1 cellular context compared by ENCODE assay signal in the genomic region with DNA sequence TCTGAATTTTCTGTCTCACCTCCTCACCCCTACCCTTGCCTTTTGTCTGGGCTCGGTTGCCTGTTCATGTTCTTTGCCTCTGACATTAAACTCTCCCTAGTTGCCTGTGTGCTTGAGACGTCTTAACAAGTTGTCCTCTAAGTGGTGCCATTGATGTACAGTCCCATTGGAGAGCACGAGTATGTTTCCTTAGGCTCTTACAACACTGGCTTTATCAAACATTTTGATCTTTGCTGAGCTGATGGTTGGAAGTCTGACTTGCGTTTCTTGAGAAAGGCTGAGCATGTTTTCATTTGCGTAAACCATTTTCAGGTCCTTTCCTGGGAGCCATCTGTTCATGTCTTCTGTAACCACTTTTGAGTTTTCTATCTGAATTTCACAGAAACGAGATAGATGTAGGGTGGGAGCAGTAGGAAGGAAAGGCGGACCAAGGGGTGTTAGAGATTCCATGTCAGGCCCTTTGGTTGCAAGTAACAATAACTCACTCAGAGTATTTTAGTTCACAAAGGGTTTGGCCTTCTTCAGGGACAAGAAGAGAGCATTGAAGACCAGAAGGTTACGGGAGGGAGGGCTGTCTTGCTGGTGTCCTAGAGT.
TF ChIP-seq lines count a peak whose summit lies in the region.

No MANE protein-coding gene starts in this region.

TF ChIP-seq in K562, 482 proteins besides CTCF, POLR2A, EP300 and RAD21 (continued from another document and continues in another):
- TF ChIP-seq, protein P1, sequence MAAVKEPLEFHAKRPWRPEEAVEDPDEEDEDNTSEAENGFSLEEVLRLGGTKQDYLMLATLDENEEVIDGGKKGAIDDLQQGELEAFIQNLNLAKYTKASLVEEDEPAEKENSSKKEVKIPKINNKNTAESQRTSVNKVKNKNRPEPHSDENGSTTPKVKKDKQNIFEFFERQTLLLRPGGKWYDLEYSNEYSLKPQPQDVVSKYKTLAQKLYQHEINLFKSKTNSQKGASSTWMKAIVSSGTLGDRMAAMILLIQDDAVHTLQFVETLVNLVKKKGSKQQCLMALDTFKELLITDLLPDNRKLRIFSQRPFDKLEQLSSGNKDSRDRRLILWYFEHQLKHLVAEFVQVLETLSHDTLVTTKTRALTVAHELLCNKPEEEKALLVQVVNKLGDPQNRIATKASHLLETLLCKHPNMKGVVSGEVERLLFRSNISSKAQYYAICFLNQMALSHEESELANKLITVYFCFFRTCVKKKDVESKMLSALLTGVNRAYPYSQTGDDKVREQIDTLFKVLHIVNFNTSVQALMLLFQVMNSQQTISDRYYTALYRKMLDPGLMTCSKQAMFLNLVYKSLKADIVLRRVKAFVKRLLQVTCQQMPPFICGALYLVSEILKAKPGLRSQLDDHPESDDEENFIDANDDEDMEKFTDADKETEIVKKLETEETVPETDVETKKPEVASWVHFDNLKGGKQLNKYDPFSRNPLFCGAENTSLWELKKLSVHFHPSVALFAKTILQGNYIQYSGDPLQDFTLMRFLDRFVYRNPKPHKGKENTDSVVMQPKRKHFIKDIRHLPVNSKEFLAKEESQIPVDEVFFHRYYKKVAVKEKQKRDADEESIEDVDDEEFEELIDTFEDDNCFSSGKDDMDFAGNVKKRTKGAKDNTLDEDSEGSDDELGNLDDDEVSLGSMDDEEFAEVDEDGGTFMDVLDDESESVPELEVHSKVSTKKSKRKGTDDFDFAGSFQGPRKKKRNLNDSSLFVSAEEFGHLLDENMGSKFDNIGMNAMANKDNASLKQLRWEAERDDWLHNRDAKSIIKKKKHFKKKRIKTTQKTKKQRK (IDR thresholded peaks at IDR 0.05; ENCODE audit: borderline replicate concordance, low read depth, low read length): no peak
- TF ChIP-seq FOXJ2 (tag; IDR thresholded peaks at IDR 0.05): no peak
- no peak for TF ChIP-seq ERF (CRISPR knock-in tag; IDR thresholded peaks at IDR 0.05)
- peak; percentile 89 for TF ChIP-seq CEBPB (tag; IDR thresholded peaks at IDR 0.05)
- TF ChIP-seq CBFA2T2 (conservative IDR thresholded peaks at IDR 0.05): no peak
- 0 out of 2 replicates have a peak, but pooled peaks have one; percentile 22 for TF ChIP-seq ATF7 (IDR thresholded peaks at IDR 0.05)
- TF ChIP-seq HIVEP1 (CRISPR knock-in tag; IDR thresholded peaks at IDR 0.05): no peak
- TF ChIP-seq SAFB (IDR thresholded peaks at IDR 0.05; ENCODE audit: borderline replicate concordance, low read depth, low read length): no peak
- no peak for TF ChIP-seq ZNF76 (CRISPR knock-in tag; IDR thresholded peaks at IDR 0.05; ENCODE audit: borderline replicate concordance)
- no peak for TF ChIP-seq GABPB1 (CRISPR knock-in tag; IDR thresholded peaks at IDR 0.05)
- no peak for TF ChIP-seq HNRNPL (IDR thresholded peaks at IDR 0.05; ENCODE audit: low read depth, low read length)
- no peak for TF ChIP-seq NCOA1 (IDR thresholded peaks at IDR 0.05; ENCODE audit: low read depth)
- TF ChIP-seq ZFPM2 (CRISPR knock-in tag; IDR thresholded peaks at IDR 0.05): no peak
- TF ChIP-seq, protein P2, sequence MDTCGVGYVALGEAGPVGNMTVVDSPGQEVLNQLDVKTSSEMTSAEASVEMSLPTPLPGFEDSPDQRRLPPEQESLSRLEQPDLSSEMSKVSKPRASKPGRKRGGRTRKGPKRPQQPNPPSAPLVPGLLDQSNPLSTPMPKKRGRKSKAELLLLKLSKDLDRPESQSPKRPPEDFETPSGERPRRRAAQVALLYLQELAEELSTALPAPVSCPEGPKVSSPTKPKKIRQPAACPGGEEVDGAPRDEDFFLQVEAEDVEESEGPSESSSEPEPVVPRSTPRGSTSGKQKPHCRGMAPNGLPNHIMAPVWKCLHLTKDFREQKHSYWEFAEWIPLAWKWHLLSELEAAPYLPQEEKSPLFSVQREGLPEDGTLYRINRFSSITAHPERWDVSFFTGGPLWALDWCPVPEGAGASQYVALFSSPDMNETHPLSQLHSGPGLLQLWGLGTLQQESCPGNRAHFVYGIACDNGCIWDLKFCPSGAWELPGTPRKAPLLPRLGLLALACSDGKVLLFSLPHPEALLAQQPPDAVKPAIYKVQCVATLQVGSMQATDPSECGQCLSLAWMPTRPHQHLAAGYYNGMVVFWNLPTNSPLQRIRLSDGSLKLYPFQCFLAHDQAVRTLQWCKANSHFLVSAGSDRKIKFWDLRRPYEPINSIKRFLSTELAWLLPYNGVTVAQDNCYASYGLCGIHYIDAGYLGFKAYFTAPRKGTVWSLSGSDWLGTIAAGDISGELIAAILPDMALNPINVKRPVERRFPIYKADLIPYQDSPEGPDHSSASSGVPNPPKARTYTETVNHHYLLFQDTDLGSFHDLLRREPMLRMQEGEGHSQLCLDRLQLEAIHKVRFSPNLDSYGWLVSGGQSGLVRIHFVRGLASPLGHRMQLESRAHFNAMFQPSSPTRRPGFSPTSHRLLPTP (IDR thresholded peaks at IDR 0.05; ENCODE audit: borderline replicate concordance, extremely low read depth, insufficient read length): no peak
- TF ChIP-seq SRSF9 (IDR thresholded peaks at IDR 0.05; ENCODE audit: borderline replicate concordance, low read depth, low read length): no peak
- peak; percentile 38; the same call in 1 of the 2 replicates for TF ChIP-seq MAFF (IDR thresholded peaks at IDR 0.05; ENCODE audit: low read length)
- peak; percentile 71; the same call in 1 of the 2 replicates for TF ChIP-seq EHMT2 (IDR thresholded peaks at IDR 0.05)
- no peak for TF ChIP-seq ZNF780A (CRISPR knock-in tag; IDR thresholded peaks at IDR 0.05)
- TF ChIP-seq TCF3 (CRISPR knock-in tag; IDR thresholded peaks at IDR 0.05): no peak
- TF ChIP-seq NFYB (IDR thresholded peaks at IDR 0.05; ENCODE audit: extremely low read depth, insufficient read length): no peak
- no peak for TF ChIP-seq TEAD1 (CRISPR knock-in tag; IDR thresholded peaks at IDR 0.05)
- TF ChIP-seq ZNF699 (CRISPR knock-in tag; IDR thresholded peaks at IDR 0.05; ENCODE audit: insufficient replicate concordance): no peak
- TF ChIP-seq ZSCAN29 (IDR thresholded peaks at IDR 0.05): no peak
- TF ChIP-seq, protein P3, sequence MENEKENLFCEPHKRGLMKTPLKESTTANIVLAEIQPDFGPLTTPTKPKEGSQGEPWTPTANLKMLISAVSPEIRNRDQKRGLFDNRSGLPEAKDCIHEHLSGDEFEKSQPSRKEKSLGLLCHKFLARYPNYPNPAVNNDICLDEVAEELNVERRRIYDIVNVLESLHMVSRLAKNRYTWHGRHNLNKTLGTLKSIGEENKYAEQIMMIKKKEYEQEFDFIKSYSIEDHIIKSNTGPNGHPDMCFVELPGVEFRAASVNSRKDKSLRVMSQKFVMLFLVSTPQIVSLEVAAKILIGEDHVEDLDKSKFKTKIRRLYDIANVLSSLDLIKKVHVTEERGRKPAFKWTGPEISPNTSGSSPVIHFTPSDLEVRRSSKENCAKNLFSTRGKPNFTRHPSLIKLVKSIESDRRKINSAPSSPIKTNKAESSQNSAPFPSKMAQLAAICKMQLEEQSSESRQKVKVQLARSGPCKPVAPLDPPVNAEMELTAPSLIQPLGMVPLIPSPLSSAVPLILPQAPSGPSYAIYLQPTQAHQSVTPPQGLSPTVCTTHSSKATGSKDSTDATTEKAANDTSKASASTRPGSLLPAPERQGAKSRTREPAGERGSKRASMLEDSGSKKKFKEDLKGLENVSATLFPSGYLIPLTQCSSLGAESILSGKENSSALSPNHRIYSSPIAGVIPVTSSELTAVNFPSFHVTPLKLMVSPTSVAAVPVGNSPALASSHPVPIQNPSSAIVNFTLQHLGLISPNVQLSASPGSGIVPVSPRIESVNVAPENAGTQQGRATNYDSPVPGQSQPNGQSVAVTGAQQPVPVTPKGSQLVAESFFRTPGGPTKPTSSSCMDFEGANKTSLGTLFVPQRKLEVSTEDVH (IDR thresholded peaks at IDR 0.05; ENCODE audit: low read depth, partially characterized antibody): no peak
- TF ChIP-seq ZNF408 (CRISPR knock-in tag; IDR thresholded peaks at IDR 0.05; ENCODE audit: low read depth): no peak
- TF ChIP-seq JUND (IDR thresholded peaks at IDR 0.05; ENCODE audit: borderline replicate concordance, low read depth, low read length): 0 out of 2 replicates have a peak, but pooled peaks have one; percentile 15
- peak; percentile 54; the same call in 2 of the 3 replicates for TF ChIP-seq JUND (tag; IDR thresholded peaks at IDR 0.05; ENCODE audit: borderline replicate concordance, low read depth, low read length)
- TF ChIP-seq, protein P4, sequence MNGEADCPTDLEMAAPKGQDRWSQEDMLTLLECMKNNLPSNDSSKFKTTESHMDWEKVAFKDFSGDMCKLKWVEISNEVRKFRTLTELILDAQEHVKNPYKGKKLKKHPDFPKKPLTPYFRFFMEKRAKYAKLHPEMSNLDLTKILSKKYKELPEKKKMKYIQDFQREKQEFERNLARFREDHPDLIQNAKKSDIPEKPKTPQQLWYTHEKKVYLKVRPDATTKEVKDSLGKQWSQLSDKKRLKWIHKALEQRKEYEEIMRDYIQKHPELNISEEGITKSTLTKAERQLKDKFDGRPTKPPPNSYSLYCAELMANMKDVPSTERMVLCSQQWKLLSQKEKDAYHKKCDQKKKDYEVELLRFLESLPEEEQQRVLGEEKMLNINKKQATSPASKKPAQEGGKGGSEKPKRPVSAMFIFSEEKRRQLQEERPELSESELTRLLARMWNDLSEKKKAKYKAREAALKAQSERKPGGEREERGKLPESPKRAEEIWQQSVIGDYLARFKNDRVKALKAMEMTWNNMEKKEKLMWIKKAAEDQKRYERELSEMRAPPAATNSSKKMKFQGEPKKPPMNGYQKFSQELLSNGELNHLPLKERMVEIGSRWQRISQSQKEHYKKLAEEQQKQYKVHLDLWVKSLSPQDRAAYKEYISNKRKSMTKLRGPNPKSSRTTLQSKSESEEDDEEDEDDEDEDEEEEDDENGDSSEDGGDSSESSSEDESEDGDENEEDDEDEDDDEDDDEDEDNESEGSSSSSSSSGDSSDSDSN (IDR thresholded peaks at IDR 0.05; ENCODE audit: borderline replicate concordance in 1 of 2, low read depth in 2 of 2, low read length in 2 of 2): peak in 1 of 2 experiments; percentile 52; a peak in 1 of 4 replicates
- TF ChIP-seq, protein P5, sequence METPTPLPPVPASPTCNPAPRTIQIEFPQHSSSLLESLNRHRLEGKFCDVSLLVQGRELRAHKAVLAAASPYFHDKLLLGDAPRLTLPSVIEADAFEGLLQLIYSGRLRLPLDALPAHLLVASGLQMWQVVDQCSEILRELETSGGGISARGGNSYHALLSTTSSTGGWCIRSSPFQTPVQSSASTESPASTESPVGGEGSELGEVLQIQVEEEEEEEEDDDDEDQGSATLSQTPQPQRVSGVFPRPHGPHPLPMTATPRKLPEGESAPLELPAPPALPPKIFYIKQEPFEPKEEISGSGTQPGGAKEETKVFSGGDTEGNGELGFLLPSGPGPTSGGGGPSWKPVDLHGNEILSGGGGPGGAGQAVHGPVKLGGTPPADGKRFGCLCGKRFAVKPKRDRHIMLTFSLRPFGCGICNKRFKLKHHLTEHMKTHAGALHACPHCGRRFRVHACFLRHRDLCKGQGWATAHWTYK (CRISPR knock-in tag; IDR thresholded peaks at IDR 0.05): no peak
- no peak for TF ChIP-seq CREBBP (IDR thresholded peaks at IDR 0.05; ENCODE audit: low read depth, low read length)
- TF ChIP-seq NRF1 (conservative IDR thresholded peaks at IDR 0.05 in 1 of 2, IDR thresholded peaks at IDR 0.05 in 1 of 2): 0 out of 4 replicates have a peak, but pooled peaks of 1 of the 2 experiments have one; percentile 14
- TF ChIP-seq, protein P6, sequence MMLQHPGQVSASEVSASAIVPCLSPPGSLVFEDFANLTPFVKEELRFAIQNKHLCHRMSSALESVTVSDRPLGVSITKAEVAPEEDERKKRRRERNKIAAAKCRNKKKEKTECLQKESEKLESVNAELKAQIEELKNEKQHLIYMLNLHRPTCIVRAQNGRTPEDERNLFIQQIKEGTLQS (IDR thresholded peaks at IDR 0.05): no peak
- TF ChIP-seq, protein P6 (CRISPR knock-in tag; conservative IDR thresholded peaks at IDR 0.05): no peak
- no peak for TF ChIP-seq NR4A1 (CRISPR knock-in tag; IDR thresholded peaks at IDR 0.05)
- no peak for TF ChIP-seq NR4A1 (tag; IDR thresholded peaks at IDR 0.05)
- TF ChIP-seq PHF8 (IDR thresholded peaks at IDR 0.05; ENCODE audit: borderline replicate concordance, low read length): no peak
- TF ChIP-seq KLF16 (IDR thresholded peaks at IDR 0.05): no peak
- peak; percentile 72 for TF ChIP-seq ZNF316 (IDR thresholded peaks at IDR 0.05)
- no peak for TF ChIP-seq MYNN (IDR thresholded peaks at IDR 0.05)
- no peak for TF ChIP-seq MYNN (CRISPR knock-in tag; IDR thresholded peaks at IDR 0.05)
- no peak for TF ChIP-seq KLF13 (tag; IDR thresholded peaks at IDR 0.05; ENCODE audit: borderline replicate concordance, low read depth)
- TF ChIP-seq RFX1 (IDR thresholded peaks at IDR 0.05): no peak
- TF ChIP-seq SRSF3 (IDR thresholded peaks at IDR 0.05; ENCODE audit: insufficient read depth, low read length): no peak
- TF ChIP-seq TOE1 (IDR thresholded peaks at IDR 0.05; ENCODE audit: borderline replicate concordance): no peak
- no peak for TF ChIP-seq TOE1 (CRISPR knock-in tag; IDR thresholded peaks at IDR 0.05; ENCODE audit: borderline replicate concordance, low read depth)
- TF ChIP-seq, protein P7, sequence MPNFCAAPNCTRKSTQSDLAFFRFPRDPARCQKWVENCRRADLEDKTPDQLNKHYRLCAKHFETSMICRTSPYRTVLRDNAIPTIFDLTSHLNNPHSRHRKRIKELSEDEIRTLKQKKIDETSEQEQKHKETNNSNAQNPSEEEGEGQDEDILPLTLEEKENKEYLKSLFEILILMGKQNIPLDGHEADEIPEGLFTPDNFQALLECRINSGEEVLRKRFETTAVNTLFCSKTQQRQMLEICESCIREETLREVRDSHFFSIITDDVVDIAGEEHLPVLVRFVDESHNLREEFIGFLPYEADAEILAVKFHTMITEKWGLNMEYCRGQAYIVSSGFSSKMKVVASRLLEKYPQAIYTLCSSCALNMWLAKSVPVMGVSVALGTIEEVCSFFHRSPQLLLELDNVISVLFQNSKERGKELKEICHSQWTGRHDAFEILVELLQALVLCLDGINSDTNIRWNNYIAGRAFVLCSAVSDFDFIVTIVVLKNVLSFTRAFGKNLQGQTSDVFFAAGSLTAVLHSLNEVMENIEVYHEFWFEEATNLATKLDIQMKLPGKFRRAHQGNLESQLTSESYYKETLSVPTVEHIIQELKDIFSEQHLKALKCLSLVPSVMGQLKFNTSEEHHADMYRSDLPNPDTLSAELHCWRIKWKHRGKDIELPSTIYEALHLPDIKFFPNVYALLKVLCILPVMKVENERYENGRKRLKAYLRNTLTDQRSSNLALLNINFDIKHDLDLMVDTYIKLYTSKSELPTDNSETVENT (CRISPR knock-in tag; IDR thresholded peaks at IDR 0.05): no peak
- TF ChIP-seq, protein P8, sequence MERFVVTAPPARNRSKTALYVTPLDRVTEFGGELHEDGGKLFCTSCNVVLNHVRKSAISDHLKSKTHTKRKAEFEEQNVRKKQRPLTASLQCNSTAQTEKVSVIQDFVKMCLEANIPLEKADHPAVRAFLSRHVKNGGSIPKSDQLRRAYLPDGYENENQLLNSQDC (CRISPR knock-in tag; IDR thresholded peaks at IDR 0.05): no peak
- no peak for TF ChIP-seq CCNT2 (IDR thresholded peaks at IDR 0.05; ENCODE audit: borderline replicate concordance, extremely low read depth, insufficient read length, low read depth, low read length)
- peak; percentile 37; the same call in 1 of the 2 replicates for TF ChIP-seq L3MBTL2 (IDR thresholded peaks at IDR 0.05)
- no peak for TF ChIP-seq ZNF589 (CRISPR knock-in tag; IDR thresholded peaks at IDR 0.05; ENCODE audit: low read depth)
- TF ChIP-seq SMARCA4 (IDR thresholded peaks at IDR 0.05): peak; percentile 43; the same call in 1 of the 2 replicates
- TF ChIP-seq CAMTA2 (CRISPR knock-in tag; conservative IDR thresholded peaks at IDR 0.05): no peak
- TF ChIP-seq MBD2 (IDR thresholded peaks at IDR 0.05; ENCODE audit: borderline replicate concordance, low read depth): no peak
- no peak for TF ChIP-seq GABPB2 (CRISPR knock-in tag; conservative IDR thresholded peaks at IDR 0.05)
